Comparison of ENCODE assay signal across 1 cellular context in genomic region chr18:35084494-35085449, GRCh38.
TF ChIP-seq lines count a peak whose summit lies in the region.

No MANE protein-coding gene starts in this region.

TF ChIP-seq in IMR-90, 13 proteins besides CTCF, POLR2A, EP300 and RAD21 (continued from another document):
- TF ChIP-seq RCOR1 (IDR thresholded peaks at IDR 0.05; ENCODE audit: insufficient replicate concordance, low read length) (no peak), SMC3 (IDR thresholded peaks at IDR 0.05; ENCODE audit: low read depth, low read length) (no peak), MXI1 (IDR thresholded peaks at IDR 0.05; ENCODE audit: borderline replicate concordance, low read depth, low read length) (no peak), ELK1 (IDR thresholded peaks at IDR 0.05; ENCODE audit: borderline replicate concordance, low read depth, low read length) (no peak), MAFK (IDR thresholded peaks at IDR 0.05; ENCODE audit: low read depth, low read length) (no peak), NFE2L2 (IDR thresholded peaks at IDR 0.05; ENCODE audit: low read depth, low read length) (no peak), CHD1 (IDR thresholded peaks at IDR 0.05; ENCODE audit: low read depth, low read length) (no peak), USF2 (IDR thresholded peaks at IDR 0.05; ENCODE audit: low read depth, low read length) (no peak), FOS (IDR thresholded peaks at IDR 0.05; ENCODE audit: low read depth, low read length) (no peak)
TF ChIP-seq in IMR-90: peak in this region for 0.
